ENCODE assay signal across 8 cellular contexts in the genomic region with DNA sequence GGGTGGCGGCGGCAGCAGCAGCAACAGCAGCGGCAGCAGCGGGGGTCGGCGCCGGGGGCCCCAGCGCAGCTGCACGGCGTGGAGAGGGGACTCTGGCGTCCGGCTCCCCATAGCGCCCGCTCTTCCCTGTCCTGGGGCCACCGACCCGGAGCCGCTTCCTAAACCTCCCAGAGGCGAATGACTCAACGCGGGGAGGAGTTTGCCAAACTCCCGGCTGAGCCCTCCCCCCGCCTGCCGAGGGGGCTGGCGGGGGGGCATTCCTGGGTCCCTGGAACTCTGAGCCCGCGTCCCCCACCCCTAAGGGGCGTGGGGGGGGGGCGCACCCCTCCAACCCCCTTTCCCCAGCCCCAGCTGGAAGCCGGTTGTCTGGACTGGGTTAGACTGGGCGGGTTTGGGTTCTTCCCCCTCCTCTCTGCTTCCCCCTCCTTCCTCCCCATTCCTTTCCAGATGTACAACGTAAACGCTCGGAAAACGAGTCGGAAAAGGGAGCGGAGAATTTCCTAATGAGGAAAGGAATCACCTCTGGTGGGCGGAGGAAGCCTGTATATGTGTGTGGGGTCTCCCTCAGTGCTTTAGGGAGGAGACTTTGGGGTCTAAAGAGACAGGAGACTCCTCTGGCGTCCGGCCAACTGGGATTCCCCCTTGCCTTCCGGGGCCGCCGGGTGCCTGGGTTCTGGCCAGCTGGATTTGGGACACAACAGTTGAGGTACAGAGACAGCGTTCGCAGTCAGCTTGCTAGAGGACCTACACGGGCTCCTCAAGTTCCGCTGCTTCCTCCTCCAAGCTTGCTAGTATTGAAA. TPM values are rescaled to one million over a fixed set of nuclear protein-coding genes. Genes with fewer than 3 reads are reported as not detected.
DNase-seq lines count a peak whose midpoint lies in the region; ATAC-seq and TF ChIP-seq lines count a peak whose summit lies in the region.

A gene (minus strand): TSS at position 179 of the 800 bp plus-strand sequence. CDS start 68 bp downstream, at position 111.

- H3K9me2 ChIP-seq in PC-3 (replicated peaks; ENCODE audit: low read length) = no peaks in the 10 kb centered on the region
- H3K9me2 ChIP-seq in Karpas-422 (replicated peaks; ENCODE audit: insufficient read depth, low read length) = no peaks in the 10 kb centered on the region

- no peaks in the 10 kb centered on the region for H4K20me1 ChIP-seq in PC-3 (ENCODE audit: low read length)
- H4K20me1 ChIP-seq in Karpas-422 (ENCODE audit: insufficient read depth, low read depth, low read length) = no peaks in the 10 kb centered on the region

- H3K4me1 Mint-ChIP-seq in activated naive CD8-positive, alpha-beta T cell treated with anti-CD3 and anti-CD28 coated beads for 36 hours = peaks cover 47% of the 10 kb centered on the region

- POLR2A ChIA-PET in PC-3 (lab: Charles Lee; ENCODE audit: unreplicated experiment) = no interaction called here

- H3K27me3 Mint-ChIP-seq in activated naive CD8-positive, alpha-beta T cell treated with anti-CD3 and anti-CD28 coated beads for 36 hours = no peaks in the 10 kb centered on the region

- H3K27me3 ChIP-seq in PC-3 (ENCODE audit: low read length) (no peaks in the 10 kb centered on the region), Karpas-422 (ENCODE audit: low read length) (no peaks in the 10 kb centered on the region)

- peak within 1 kb of the TSS; percentile 92 for H2AFZ ChIP-seq in PC-3 (ENCODE audit: low read length)
- no peak within 1 kb of the TSS for H2AFZ ChIP-seq in Karpas-422 (ENCODE audit: low read length)

- H3K9ac ChIP-seq in PC-3 (ENCODE audit: low read length) (peak within 1 kb of the TSS; percentile 89), Karpas-422 (ENCODE audit: low read length) (no peak within 1 kb of the TSS)

- no peak for TF ChIP-seq CTCF in PC-3 (conservative IDR thresholded peaks at IDR 0.05; ENCODE audit: low read depth, low read length)
- TF ChIP-seq CTCF in omental fat pad (IDR thresholded peaks at IDR 0.05) = no peak

- H3F3A ChIP-seq in PC-3 (ENCODE audit: low read length, unreplicated experiment) = no peaks in the 10 kb centered on the region

- CTCF ChIA-PET in PC-3 (lab: Charles Lee) = no interaction called here

- ATAC-seq in PC-3 = peak; percentile 75
- peak; percentile 66 for ATAC-seq in Right ventricle myocardium inferior
- ATAC-seq in omental fat pad (ENCODE audit: low FRiP score) = peak; percentile 73

- no peaks in the 10 kb centered on the region for H3K9me3 ChIP-seq in PC-3 (ENCODE audit: low read length)
- no peaks in the 10 kb centered on the region for H3K9me3 ChIP-seq in Karpas-422 (ENCODE audit: low read length)

- no peaks in the 10 kb centered on the region for H3K9me3 Mint-ChIP-seq in activated naive CD8-positive, alpha-beta T cell treated with anti-CD3 and anti-CD28 coated beads for 36 hours

- BruUV-seq in PC-3 (replicated peaks; lab: Mats Ljungman, UMichigan) = no TSS peak

- H3K36me3 ChIP-seq in PC-3 (ENCODE audit: low read depth, low read length) = no peaks in the 10 kb centered on the region
- H3K36me3 ChIP-seq in Karpas-422 (ENCODE audit: insufficient read depth, low read length) = no peaks in the 10 kb centered on the region

- H3K4me2 ChIP-seq in PC-3 (ENCODE audit: low read length) (peak within 1 kb of the TSS; percentile 85), Karpas-422 (ENCODE audit: low read depth, low read length, poor library complexity, severe bottlenecking) (no peak within 1 kb of the TSS)

- H3K27ac ChIP-seq in PC-3 (ENCODE audit: low read length) (peak within 1 kb of the TSS; percentile 47), Karpas-422 (ENCODE audit: low read length) (no peak within 1 kb of the TSS)

- peak within 1 kb of the TSS; percentile 92 for H3K27ac Mint-ChIP-seq in activated naive CD8-positive, alpha-beta T cell treated with anti-CD3 and anti-CD28 coated beads for 36 hours

- H3K79me2 ChIP-seq in PC-3 (ENCODE audit: low read length) (peaks cover 29% of the 10 kb centered on the region), Karpas-422 (ENCODE audit: low read length) (no peaks in the 10 kb centered on the region)

- peaks cover 10% of the 10 kb centered on the region for H3K36me3 Mint-ChIP-seq in activated naive CD8-positive, alpha-beta T cell treated with anti-CD3 and anti-CD28 coated beads for 36 hours

- peak within 1 kb of the TSS; percentile 96 for H3K4me3 Mint-ChIP-seq in activated naive CD8-positive, alpha-beta T cell treated with anti-CD3 and anti-CD28 coated beads for 36 hours

- DNase-seq in ELR (ENCODE audit: low read depth) (peak; percentile 86), PC-3 (peak; percentile 77), Right ventricle myocardium inferior (ENCODE audit: missing footprints) (peak; percentile 89), omental fat pad (ENCODE audit: low spot score) (peak; percentile 77), SHP77 treated with DMSO at 0.1 percent for 48 hours (lab: John Stamatoyannopoulos, UW) (no peak), Karpas-422 (no peak), RPMI8226 (no peak)
- peak; percentile 35 for DNase-seq in activated naive CD8-positive, alpha-beta T cell treated with anti-CD3 and anti-CD28 coated beads for 36 hours

- intact Hi-C loops in PC-3 (cut with micrococcal nuclease) (no loop called here), Right ventricle myocardium inferior (cut with DNase I) (loop anchor here (2.0 kb wide), 1 partner anchor 14 kb away; no protein-coding TSS in a partner anchor)

- peak within 1 kb of the TSS; percentile 93 for H3K4me3 ChIP-seq in PC-3 (ENCODE audit: low read length)
- H3K4me3 ChIP-seq in Karpas-422 (ENCODE audit: low read length) = no peak within 1 kb of the TSS

- H3K4me1 ChIP-seq in PC-3 (ENCODE audit: insufficient read depth, low read length) (peaks cover 56% of the 10 kb centered on the region), Karpas-422 (ENCODE audit: low read length) (no peaks in the 10 kb centered on the region)

RNA-seq across cellular contexts. Expression of the gene that starts here (rescaled TPM):
- total RNA-seq in PC-3 (2014; rRNA removed) = 35.9 and 38.2 TPM in 2 replicates
- total RNA-seq in activated naive CD8-positive, alpha-beta T cell treated with anti-CD3 and anti-CD28 coated beads for 36 hours = 10 to 100 TPM; 18.3 to 20.1 TPM
- total RNA-seq in Right ventricle myocardium inferior = 53.5 TPM
- 100 to 1,000 TPM in 2 of 4 donors, 10 to 100 TPM in 2; 76.9 to 292 (median 118) TPM for total RNA-seq in omental fat pad
- not detected in 2 replicates for total RNA-seq in Karpas-422 (2014; rRNA removed; shearing (Covaris generic); ENCODE audit: low replicate concordance)

Comparison
In these comparisons a context has a peak if more than half of its experiments do, and no peak if none do; other contexts are left out.
1. RNA of the gene that starts here (total RNA-seq): 76.9 to 292 TPM in omental fat pad, 53.5 TPM in Right ventricle myocardium inferior (single experiment), 35.9 to 38.2 TPM in PC-3 and 18.3 to 20.1 TPM in activated naive CD8-positive, alpha-beta T cell treated with anti-CD3 and anti-CD28 coated beads for 36 hours; not detected in Karpas-422; every median in the first group is over 10 times any median in the second.
2. DNase-seq: peak in ELR (single experiment), PC-3 (single experiment), activated naive CD8-positive, alpha-beta T cell treated with anti-CD3 and anti-CD28 coated beads for 36 hours (single experiment), Right ventricle myocardium inferior (single experiment) and omental fat pad (single experiment); none in SHP77 treated with DMSO at 0.1 percent for 48 hours (single experiment), Karpas-422 (single experiment) and RPMI8226 (single experiment).
3. Peak in every context shown above with its lines, with median percentiles within 50 percentile points of each other: ATAC-seq.